Comparison of ENCODE assay signal across 22 cellular contexts in genomic region chr2:8139668-8140202, GRCh38.
DNase-seq lines count a peak whose midpoint lies in the region; ATAC-seq, FAIRE-seq and TF ChIP-seq lines count a peak whose summit lies in the region.
"Had no signal": no experiment of that assay in that cellular context is flagged by ENCODE, and none has a peak within 500 bp of the region (broad histone marks: within the 10 kb centered on the region; RNA-seq: fewer than 3 reads in every experiment).

No MANE protein-coding gene starts in this region.

- H3K9me2 ChIP-seq in GM23248 (ENCODE audit: insufficient read depth): no peaks in the 10 kb centered on the region

- DNase-seq in GM23248 (no peak), adrenal gland (no peak), right lobe of liver (no peak), suprapubic skin (ENCODE audit: low spot score in 2 of 2) (no peak), GM12892 (ENCODE audit: insufficient read length) (no peak), RCC 7860 (ENCODE audit: low spot score) (no peak), substantia nigra (lab: John Stamatoyannopoulos, UW) (no peak)
- DNase-seq in stimulated activated naive CD8-positive, alpha-beta T cell treated with anti-CD3 and anti-CD28 coated beads, Interleukin-15, Interleukin-2, amounts not matched to agents 100 U/mL and 50 U/mL, for 24 hours: no peak
- DNase-seq: activated gamma-delta T cell treated with Interleukin-2 at 50 U/mL for 16 hours; BE2C; endodermal cell; hippocampal formation; naive thymus-derived CD8-positive, alpha-beta T cell; NCI-H1048; NCI-H2081; NCI-H524; stimulated activated CD8-positive, alpha-beta memory T cell treated with anti-CD3 and anti-CD28 coated beads, Interleukin-4, amount 100 ng/mL, for 48 hours; testis had no signal

- H3K4me1 ChIP-seq in GM23248 (ENCODE audit: insufficient read depth) (peaks cover 36% of the 10 kb centered on the region), adrenal gland (replicated peaks in 1 of 2) (no peaks in the 10 kb centered on the region), right lobe of liver (peaks cover 0 to 30% (median 5%) of the 10 kb centered on the region in 4 donors), suprapubic skin (peaks cover 4% of the 10 kb centered on the region)
- H3K4me1 ChIP-seq: BE2C, prostate gland, testis had no signal

- TF ChIP-seq POLR2A in adrenal gland (IDR thresholded peaks at IDR 0.05) (no peak), right lobe of liver (IDR thresholded peaks at IDR 0.05) (no peak), suprapubic skin (IDR thresholded peaks at IDR 0.05) (no peak), GM12892 (IDR thresholded peaks at IDR 0.05; ENCODE audit: low read depth, low read length) (no peak)

- TF ChIP-seq CTCF in adrenal gland (IDR thresholded peaks at IDR 0.05) (no peak), right lobe of liver (IDR thresholded peaks at IDR 0.05) (no peak), suprapubic skin (IDR thresholded peaks at IDR 0.05) (no peak)

- no peaks in the 10 kb centered on the region for H3K27me3 ChIP-seq in GM23248 (replicated peaks; ENCODE audit: insufficient read depth)
- H3K27me3 ChIP-seq in adrenal gland: no peaks in the 10 kb centered on the region
- no peaks in the 10 kb centered on the region for H3K27me3 ChIP-seq in right lobe of liver
- H3K27me3 ChIP-seq in suprapubic skin: no peaks in the 10 kb centered on the region
- H3K27me3 ChIP-seq: BE2C, testis had no signal

- 48 to 63% methylated on average over 2 of the region's 2 CpGs for WGBS in GM23248 (ENCODE audit: low coverage in 1 of 2, low lambda C conversion rate in 2 of 2, missing lambda C conversion rate in 2 of 2), 2 experiments
- WGBS in adrenal gland, 4 donors: 74 to 89% (median 86%) methylated on average over 2 of the region's 2 CpGs
- 8% methylated on average over 2 of the region's 2 CpGs for WGBS in right lobe of liver (ENCODE audit: insufficient coverage, low coverage, low lambda C conversion rate, missing lambda C conversion rate)
- 79% methylated on average over 2 of the region's 2 CpGs for WGBS in suprapubic skin

- peak overlapping the region; percentile 60 for H3K9ac ChIP-seq in GM23248
- H3K9ac ChIP-seq: KMS-11 had no signal

- TF ChIP-seq EP300 in suprapubic skin (IDR thresholded peaks at IDR 0.05): no peak

- H3K9me3 ChIP-seq in GM23248 (ENCODE audit: low read depth): no peaks in the 10 kb centered on the region
- no peaks in the 10 kb centered on the region for H3K9me3 ChIP-seq in adrenal gland (replicated peaks in 1 of 3)
- no peaks in the 10 kb centered on the region for H3K9me3 ChIP-seq in right lobe of liver
- H3K9me3 ChIP-seq in suprapubic skin: no peaks in the 10 kb centered on the region
- H3K9me3 ChIP-seq: BE2C, prostate gland, testis had no signal

- intact Hi-C loops in adrenal gland (cut with DNase I): no loop called here
- intact Hi-C loops in right lobe of liver (cut with DNase I): no loop called here

- in situ Hi-C loops in GM23248 (cut with MboI): no loop called here

- peaks cover 35% of the 10 kb centered on the region for H3F3A ChIP-seq in GM23248 (ENCODE audit: insufficient read depth)

- H3K4me2 ChIP-seq in GM23248 (ENCODE audit: unreplicated experiment): peak overlapping the region; percentile 31
- H3K4me2 ChIP-seq: KMS-11 had no signal

- no peaks in the 10 kb centered on the region for H3K79me2 ChIP-seq in GM23248 (ENCODE audit: insufficient read depth)

- H2AFZ ChIP-seq in GM23248: peak overlapping the region; percentile 60

- FAIRE-seq in GM12892 (lab: Jason Lieb, UNC): no peak
- no peak for FAIRE-seq in RCC 7860 (lab: Jason Lieb, UNC)
- FAIRE-seq: astrocyte, islet of Langerhans had no signal

- H4K20me1 ChIP-seq in GM23248 (ENCODE audit: insufficient read depth): no peaks in the 10 kb centered on the region

- H3K36me3 ChIP-seq in GM23248 (ENCODE audit: low read depth): no peaks in the 10 kb centered on the region
- H3K36me3 ChIP-seq in adrenal gland (replicated peaks in 1 of 2): no peaks in the 10 kb centered on the region
- no peaks in the 10 kb centered on the region for H3K36me3 ChIP-seq in right lobe of liver
- H3K36me3 ChIP-seq in suprapubic skin: no peaks in the 10 kb centered on the region
- H3K36me3 ChIP-seq: BE2C, prostate gland had no signal

- no peak for ATAC-seq in right lobe of liver
- no peak for ATAC-seq in stimulated activated naive CD8-positive, alpha-beta T cell treated with anti-CD3 and anti-CD28 coated beads, Interleukin-15, Interleukin-2, amounts not matched to agents 100 U/mL and 50 U/mL, for 24 hours
- ATAC-seq: naive thymus-derived CD8-positive, alpha-beta T cell had no signal

- H3K27ac ChIP-seq in GM23248: peak overlapping the region; percentile 86
- H3K27ac ChIP-seq in adrenal gland: peak overlapping the region in 3 of 5 donors; percentile 56 to 80 (median 75)
- peak overlapping the region; percentile 90 to 99 (median 99) for H3K27ac ChIP-seq in right lobe of liver
- H3K27ac ChIP-seq in suprapubic skin: peak overlapping the region; percentile 65
- no peak overlapping the region for H3K27ac ChIP-seq in substantia nigra (ENCODE audit: low read depth, low read length, poor library complexity, severe bottlenecking)
- H3K27ac ChIP-seq: KMS-11, prostate gland had no signal

- H3K4me3 ChIP-seq in GM23248 (peak overlapping the region; percentile 17; the same call in 1 of the 2 replicates), adrenal gland (no peak overlapping the region), right lobe of liver (peak overlapping the region; percentile 19 to 43 (median 41)), suprapubic skin (no peak overlapping the region)
- H3K4me3 ChIP-seq: prostate gland, testis had no signal

Comparison
In these comparisons a context has a peak if more than half of its experiments do, and no peak if none do; other contexts are left out.
1. H3K4me3 ChIP-seq: peak in GM23248 (single experiment) and right lobe of liver (3 of 3); none in adrenal gland (0 of 4) and suprapubic skin (single experiment).